20 cellular contexts compared by ENCODE assay signal in the genomic region with DNA sequence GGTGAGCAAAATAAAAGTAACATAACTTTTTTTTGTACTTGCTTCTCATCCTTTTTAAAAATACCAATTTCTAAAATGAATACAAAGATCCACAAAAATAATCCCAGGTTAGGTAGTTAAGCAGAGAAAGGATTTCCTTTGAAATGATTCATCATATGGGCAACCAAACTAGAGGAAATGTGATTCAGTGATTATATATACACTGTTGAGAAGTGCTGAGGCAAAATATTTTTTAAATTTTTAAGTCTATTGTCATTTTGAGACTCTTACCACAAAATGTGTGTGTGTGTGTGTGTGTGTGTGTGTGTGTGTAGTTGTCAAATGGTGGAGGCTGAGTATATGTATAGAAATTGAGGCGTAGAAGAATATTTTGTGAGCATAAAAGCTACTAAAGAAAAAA.
DNase-seq lines count a peak whose midpoint lies in the region; ATAC-seq, FAIRE-seq and TF ChIP-seq lines count a peak whose summit lies in the region.
"Had no signal": no experiment of that assay in that cellular context is flagged by ENCODE, and none has a peak within 500 bp of the region (broad histone marks: within the 10 kb centered on the region; RNA-seq: fewer than 3 reads in every experiment).

No MANE protein-coding gene starts in this region.

- no peaks in the 10 kb centered on the region for H3K9me3 Mint-ChIP-seq in astrocyte (ENCODE audit: unreplicated experiment)
- peaks cover 5% of the 10 kb centered on the region for H3K9me3 Mint-ChIP-seq in activated naive CD8-positive, alpha-beta T cell treated with anti-CD3 and anti-CD28 coated beads, Interleukin-2, amount 50 U/mL, for 24 hours
- H3K9me3 Mint-ChIP-seq in immature natural killer cell, result peaks cover 3 to 35% (median 12%) of the 10 kb centered on the region in 6 donors

- H3K36me3 Mint-ChIP-seq in astrocyte (ENCODE audit: low read depth, unreplicated experiment), result no peaks in the 10 kb centered on the region
- H3K36me3 Mint-ChIP-seq in activated naive CD8-positive, alpha-beta T cell treated with anti-CD3 and anti-CD28 coated beads, Interleukin-2, amount 50 U/mL, for 24 hours (ENCODE audit: low read depth), result no peaks in the 10 kb centered on the region
- H3K36me3 Mint-ChIP-seq in immature natural killer cell, result no peaks in the 10 kb centered on the region

- peak; percentile 65 for DNase-seq in AG08395 (ENCODE audit: low spot score)
- DNase-seq in HPDE6-E6E7 (ENCODE audit: extremely low spot score), result peak; percentile 27
- DNase-seq in astrocyte (ENCODE audit: low read depth), result peak; percentile 87
- DNase-seq in foreskin fibroblast, result peak; percentile 37 to 46
- DNase-seq in inferior parietal cortex (ENCODE audit: extremely low spot score), result no peak
- DNase-seq in activated naive CD8-positive, alpha-beta T cell treated with anti-CD3 and anti-CD28 coated beads, Interleukin-2, amount 50 U/mL, for 24 hours, result no peak
- DNase-seq in immature natural killer cell, result no peak
- DNase-seq: activated CD8-positive, alpha-beta T cell treated with anti-CD3 and anti-CD28 coated beads, Interleukin-2, amount 10 ng/mL, durations not matched to agents 7 days and 5 days; COR-L47; GOT3; midbrain; NCI-H2029 treated with DMSO at 0.1 percent for 48 hours; retina had no signal

- H3K27ac Mint-ChIP-seq in astrocyte (ENCODE audit: unreplicated experiment) (no peak overlapping the region), immature natural killer cell (no peak overlapping the region)
- H3K27ac Mint-ChIP-seq in activated naive CD8-positive, alpha-beta T cell treated with anti-CD3 and anti-CD28 coated beads, Interleukin-2, amount 50 U/mL, for 24 hours, result no peak overlapping the region
- H3K27ac Mint-ChIP-seq: activated CD8-positive, alpha-beta T cell treated with anti-CD3 and anti-CD28 coated beads, Interleukin-2, amount 10 ng/mL, durations not matched to agents 7 days and 5 days; activated T-helper 1 cell treated with anti-CD3 and anti-CD28 coated beads, Interleukin-12 subunit alpha, Interleukin-12 subunit beta, Interleukin-2, Interleukin-4 antibody, amounts not matched to agents 30 ng/mL and 10 ng/mL and 1 ng/mL, durations not matched to agents 14 hours and 24 hours and 36 hours had no signal

- H4K20me1 ChIP-seq in astrocyte (ENCODE audit: insufficient read depth, low read length), result no peaks in the 10 kb centered on the region

- H3K4me3 ChIP-seq in astrocyte (ENCODE audit: insufficient read depth, low read depth, low read length) (no peak overlapping the region), foreskin fibroblast (ENCODE audit: low read depth in 1 of 2, low read length in 2 of 2) (no peak overlapping the region)
- H3K4me3 ChIP-seq: vagina had no signal

- no peaks in the 10 kb centered on the region for H3K36me3 ChIP-seq in astrocyte (ENCODE audit: insufficient read depth, low read length)
- H3K36me3 ChIP-seq: vagina had no signal

- H3K27me3 Mint-ChIP-seq in astrocyte (ENCODE audit: low read depth, unreplicated experiment) (no peaks in the 10 kb centered on the region), immature natural killer cell (ENCODE audit: low read depth in 3 of 3) (peaks cover 0 to 3% (median 0%) of the 10 kb centered on the region in 3 donors)
- no peaks in the 10 kb centered on the region for H3K27me3 Mint-ChIP-seq in activated naive CD8-positive, alpha-beta T cell treated with anti-CD3 and anti-CD28 coated beads, Interleukin-2, amount 50 U/mL, for 24 hours

- FAIRE-seq in astrocyte (lab: Jason Lieb, UNC), result no peak
- FAIRE-seq: colon, G401.6 had no signal

- H3K9ac ChIP-seq in astrocyte (ENCODE audit: low read length), result no peak overlapping the region

- H2AFZ ChIP-seq in astrocyte (ENCODE audit: low read depth, low read length), result no peak overlapping the region

- no peak for TF ChIP-seq CTCF in astrocyte (IDR thresholded peaks at IDR 0.05; ENCODE audit: insufficient read depth, low read depth, low read length)
- TF ChIP-seq CTCF in foreskin fibroblast (IDR thresholded peaks at IDR 0.05; ENCODE audit: low read depth, low read length), result no peak

- H3K27me3 ChIP-seq in astrocyte (ENCODE audit: insufficient read depth, low read length), result no peaks in the 10 kb centered on the region
- H3K27me3 ChIP-seq: vagina had no signal

- no peaks in the 10 kb centered on the region for H3K9me3 ChIP-seq in astrocyte (ENCODE audit: insufficient read depth, low read depth, low read length)
- H3K9me3 ChIP-seq: vagina had no signal

- no peak for ATAC-seq in HG03196 (IDR thresholded peaks at IDR 0.05; ENCODE audit: unreplicated experiment)
- no peak for ATAC-seq in activated naive CD8-positive, alpha-beta T cell treated with anti-CD3 and anti-CD28 coated beads, Interleukin-2, amount 50 U/mL, for 24 hours
- ATAC-seq: activated CD8-positive, alpha-beta T cell treated with anti-CD3 and anti-CD28 coated beads, Interleukin-2, amount 10 ng/mL, durations not matched to agents 7 days and 5 days; Panc1 had no signal

- H3K4me1 Mint-ChIP-seq in astrocyte (ENCODE audit: low read depth, unreplicated experiment) (peaks cover 7% of the 10 kb centered on the region), immature natural killer cell (no peaks in the 10 kb centered on the region)
- no peaks in the 10 kb centered on the region for H3K4me1 Mint-ChIP-seq in activated naive CD8-positive, alpha-beta T cell treated with anti-CD3 and anti-CD28 coated beads, Interleukin-2, amount 50 U/mL, for 24 hours

- H3K4me3 Mint-ChIP-seq in astrocyte (ENCODE audit: unreplicated experiment), result no peak overlapping the region
- H3K4me3 Mint-ChIP-seq in activated naive CD8-positive, alpha-beta T cell treated with anti-CD3 and anti-CD28 coated beads, Interleukin-2, amount 50 U/mL, for 24 hours, result no peak overlapping the region
- no peak overlapping the region for H3K4me3 Mint-ChIP-seq in immature natural killer cell
- H3K4me3 Mint-ChIP-seq: activated CD8-positive, alpha-beta T cell treated with anti-CD3 and anti-CD28 coated beads, Interleukin-2, amount 10 ng/mL, durations not matched to agents 7 days and 5 days; activated T-helper 1 cell treated with anti-CD3 and anti-CD28 coated beads, Interleukin-12 subunit alpha, Interleukin-12 subunit beta, Interleukin-2, Interleukin-4 antibody, amounts not matched to agents 30 ng/mL and 10 ng/mL and 1 ng/mL, durations not matched to agents 14 hours and 24 hours and 36 hours had no signal

- H3K4me1 ChIP-seq in astrocyte (ENCODE audit: insufficient read depth, low read length), result no peaks in the 10 kb centered on the region
- H3K4me1 ChIP-seq: vagina had no signal

- H3K4me2 ChIP-seq in astrocyte (ENCODE audit: low read length), result no peak overlapping the region

- no peaks in the 10 kb centered on the region for H3K79me2 ChIP-seq in astrocyte (ENCODE audit: insufficient read depth, low read length)

- H3K27ac ChIP-seq in astrocyte (ENCODE audit: low read depth, low read length), result no peak overlapping the region
- H3K27ac ChIP-seq: epithelial cell of prostate, vagina had no signal

Comparison
In these comparisons a context has a peak if more than half of its experiments do, and no peak if none do; other contexts are left out.
1. DNase-seq: peak in AG08395 (single experiment), HPDE6-E6E7 (single experiment), astrocyte (single experiment) and foreskin fibroblast (2 of 2); none in inferior parietal cortex (single experiment), activated naive CD8-positive, alpha-beta T cell treated with anti-CD3 and anti-CD28 coated beads, Interleukin-2, amount 50 U/mL, for 24 hours (single experiment) and immature natural killer cell (0 of 3).